16 cellular contexts compared by ENCODE assay signal in the genomic region with DNA sequence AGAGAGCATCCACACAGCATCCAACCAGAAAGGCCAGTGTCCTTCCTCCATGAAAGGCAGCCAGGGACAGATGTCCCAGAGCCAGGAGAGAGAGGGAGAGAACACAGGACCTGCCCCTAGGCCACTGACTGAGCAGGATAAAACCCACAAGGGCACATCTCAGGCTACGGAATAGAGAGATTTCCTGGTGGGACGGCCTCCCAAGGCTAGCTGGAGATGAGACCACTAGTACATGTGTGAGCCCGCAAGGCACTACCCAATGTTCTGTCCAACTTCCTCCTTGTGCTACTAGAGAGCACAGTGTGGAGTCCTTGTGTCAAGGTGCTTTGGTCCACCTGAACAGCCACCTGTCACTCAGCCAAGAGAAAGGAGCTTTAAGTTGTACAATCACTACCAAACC. TPM values are rescaled to one million over a fixed set of nuclear protein-coding genes. Genes with fewer than 3 reads are reported as not detected.
A peak's percentile ranks its signal among the peaks of the same experiment; 100 is the strongest.
DNase-seq lines count a peak whose midpoint lies in the region; ATAC-seq and TF ChIP-seq lines count a peak whose summit lies in the region.
"Had no signal": no experiment of that assay in that cellular context is flagged by ENCODE, and none has a peak within 500 bp of the region (broad histone marks: within the 10 kb centered on the region; RNA-seq: fewer than 3 reads in every experiment).

No MANE protein-coding gene starts in this region.

- H3K27ac ChIP-seq in CD4-positive, CD25-positive, alpha-beta regulatory T cell (ENCODE audit: insufficient read depth, low read length, poor library complexity, severe bottlenecking): no peak overlapping the region
- H3K27ac ChIP-seq in lower lobe of right lung: no peak overlapping the region
- no peak overlapping the region for H3K27ac ChIP-seq in colonic mucosa

- no peaks in the 10 kb centered on the region for H3K4me1 ChIP-seq in CD4-positive, CD25-positive, alpha-beta regulatory T cell (ENCODE audit: control insufficient read depth, insufficient read depth, low read length, poor library complexity, severe bottlenecking)
- H3K4me1 ChIP-seq in lower lobe of right lung (peaks cover 20% of the 10 kb centered on the region), colonic mucosa (no peaks in the 10 kb centered on the region)

- intact Hi-C loops in lower lobe of right lung (cut with DNase I) (no loop called here), colonic mucosa (cut with DNase I) (no loop called here)

- H3K4me1 Mint-ChIP-seq in CD4-positive, CD25-positive, alpha-beta regulatory T cell: peaks cover 5 to 18% (median 15%) of the 10 kb centered on the region in 4 donors
- H3K4me1 Mint-ChIP-seq in activated naive CD8-positive, alpha-beta T cell treated with anti-CD3 and anti-CD28 coated beads, Interleukin-2, amount 50 U/mL, for 24 hours: peaks cover 4% of the 10 kb centered on the region
- H3K4me1 Mint-ChIP-seq: mesothelial cell of epicardium had no signal

- no peak for ATAC-seq in CD4-positive, CD25-positive, alpha-beta regulatory T cell (ENCODE audit: low read depth in 2 of 2)
- ATAC-seq in activated naive CD8-positive, alpha-beta T cell treated with anti-CD3 and anti-CD28 coated beads, Interleukin-2, amount 50 U/mL, for 24 hours: no peak
- ATAC-seq in lower lobe of right lung: no peak
- ATAC-seq: T-helper 17 cell, WTC11 had no signal

- TF ChIP-seq CTCF in lower lobe of right lung (IDR thresholded peaks at IDR 0.05) (no peak), colonic mucosa (IDR thresholded peaks at IDR 0.05) (no peak)

- H3K36me3 Mint-ChIP-seq in CD4-positive, CD25-positive, alpha-beta regulatory T cell: peaks cover 6% of the 10 kb centered on the region
- H3K36me3 Mint-ChIP-seq in activated naive CD8-positive, alpha-beta T cell treated with anti-CD3 and anti-CD28 coated beads, Interleukin-2, amount 50 U/mL, for 24 hours (ENCODE audit: low read depth): peaks cover 14% of the 10 kb centered on the region

- H3K4me3 ChIP-seq in CD4-positive, CD25-positive, alpha-beta regulatory T cell (ENCODE audit: low read depth, low read length): no peak overlapping the region
- H3K4me3 ChIP-seq in lower lobe of right lung (no peak overlapping the region), colonic mucosa (no peak overlapping the region)
- H3K4me3 ChIP-seq: ascending aorta, MG63 had no signal

- no peak overlapping the region for H3K4me3 Mint-ChIP-seq in CD4-positive, CD25-positive, alpha-beta regulatory T cell
- H3K4me3 Mint-ChIP-seq in activated naive CD8-positive, alpha-beta T cell treated with anti-CD3 and anti-CD28 coated beads, Interleukin-2, amount 50 U/mL, for 24 hours: no peak overlapping the region
- H3K4me3 Mint-ChIP-seq: dendritic cell treated with granulocyte-macrophage colony-stimulating factor and Interleukin-4, amounts not matched to agents 40 ng/mL and 50 ng/mL, for 4 days; mesothelial cell of epicardium; T-helper 17 cell; WTC11 had no signal

- peak overlapping the region in 2 of 3 donors; percentile 84 to 91 for H3K27ac Mint-ChIP-seq in CD4-positive, CD25-positive, alpha-beta regulatory T cell
- peak overlapping the region; percentile 13 for H3K27ac Mint-ChIP-seq in activated naive CD8-positive, alpha-beta T cell treated with anti-CD3 and anti-CD28 coated beads, Interleukin-2, amount 50 U/mL, for 24 hours
- H3K27ac Mint-ChIP-seq: dendritic cell treated with granulocyte-macrophage colony-stimulating factor and Interleukin-4, amounts not matched to agents 40 ng/mL and 50 ng/mL, for 4 days; mesothelial cell of epicardium; WTC11 had no signal

- H3K27me3 Mint-ChIP-seq in CD4-positive, CD25-positive, alpha-beta regulatory T cell: no peaks in the 10 kb centered on the region
- no peaks in the 10 kb centered on the region for H3K27me3 Mint-ChIP-seq in activated naive CD8-positive, alpha-beta T cell treated with anti-CD3 and anti-CD28 coated beads, Interleukin-2, amount 50 U/mL, for 24 hours
- H3K27me3 Mint-ChIP-seq: dendritic cell treated with granulocyte-macrophage colony-stimulating factor and Interleukin-4, amounts not matched to agents 40 ng/mL and 50 ng/mL, for 4 days; T-helper 17 cell had no signal

- peaks cover 6% of the 10 kb centered on the region for H3K36me3 ChIP-seq in CD4-positive, CD25-positive, alpha-beta regulatory T cell (ENCODE audit: control insufficient read depth, insufficient read depth, low read length)
- H3K36me3 ChIP-seq in lower lobe of right lung (peaks cover 32% of the 10 kb centered on the region), colonic mucosa (peaks cover 2% of the 10 kb centered on the region)

- DNase-seq in Ammon's horn (ENCODE audit: low spot score) (peak; percentile 3), lower lobe of right lung (peak; percentile 9), nucleus accumbens (lab: John Stamatoyannopoulos, UW) (no peak), colonic mucosa (no peak), SK-N-DZ (ENCODE audit: low spot score) (no peak)
- DNase-seq in CD4-positive, CD25-positive, alpha-beta regulatory T cell: no peak
- DNase-seq in activated naive CD8-positive, alpha-beta T cell treated with anti-CD3 and anti-CD28 coated beads, Interleukin-2, amount 50 U/mL, for 24 hours: no peak
- DNase-seq: MG63, NCI-H187, NCI-H345, SHP77 had no signal

- H3K9ac ChIP-seq in colonic mucosa (ENCODE audit: low read depth in 2 of 2, low read length in 2 of 2): no peak overlapping the region

- no peaks in the 10 kb centered on the region for H3K9me3 ChIP-seq in CD4-positive, CD25-positive, alpha-beta regulatory T cell (ENCODE audit: control insufficient read depth in 2 of 2, low read length in 2 of 2)
- no peaks in the 10 kb centered on the region for H3K9me3 ChIP-seq in lower lobe of right lung
- no peaks in the 10 kb centered on the region for H3K9me3 ChIP-seq in colonic mucosa
- H3K9me3 ChIP-seq: ascending aorta, MG63 had no signal

- H3K27me3 ChIP-seq in CD4-positive, CD25-positive, alpha-beta regulatory T cell (ENCODE audit: control insufficient read depth, insufficient read depth, low read length): no peaks in the 10 kb centered on the region
- H3K27me3 ChIP-seq in lower lobe of right lung (ENCODE audit: low read depth) (no peaks in the 10 kb centered on the region), colonic mucosa (no peaks in the 10 kb centered on the region)
- H3K27me3 ChIP-seq: ascending aorta, MG63 had no signal

- H3K9me3 Mint-ChIP-seq in CD4-positive, CD25-positive, alpha-beta regulatory T cell: no peaks in the 10 kb centered on the region
- H3K9me3 Mint-ChIP-seq in activated naive CD8-positive, alpha-beta T cell treated with anti-CD3 and anti-CD28 coated beads, Interleukin-2, amount 50 U/mL, for 24 hours: no peaks in the 10 kb centered on the region
- H3K9me3 Mint-ChIP-seq: dendritic cell treated with granulocyte-macrophage colony-stimulating factor and Interleukin-4, amounts not matched to agents 40 ng/mL and 50 ng/mL, for 4 days; mesothelial cell of epicardium; WTC11 had no signal

RNA-seq across cellular contexts. Expression of a gene that starts 44.2 kb away (rescaled TPM):
- 540 TPM for total RNA-seq in CD4-positive, CD25-positive, alpha-beta regulatory T cell
- 10 to 100 TPM; 30.4 to 36.1 (median 33.0) TPM for polyA plus RNA-seq in CD4-positive, CD25-positive, alpha-beta regulatory T cell
- total RNA-seq in lower lobe of right lung (94.0 TPM), colonic mucosa (10 to 100 TPM; 57.3 to 67.4 TPM)
- polyA plus RNA-seq in SK-N-DZ (2014; cell fraction: cytosol; rRNA removed): 137 and 176 TPM in 2 replicates
- 1,191 and 1,360 TPM in 2 replicates for polyA plus RNA-seq in SK-N-DZ (2014; cell fraction: nucleus; rRNA removed)

Comparison
In these comparisons a context has a peak if more than half of its experiments do, and no peak if none do; other contexts are left out.
1. DNase-seq: peak in Ammon's horn (single experiment) and lower lobe of right lung (single experiment); none in CD4-positive, CD25-positive, alpha-beta regulatory T cell (0 of 3), activated naive CD8-positive, alpha-beta T cell treated with anti-CD3 and anti-CD28 coated beads, Interleukin-2, amount 50 U/mL, for 24 hours (single experiment), nucleus accumbens (0 of 56), colonic mucosa (single experiment) and SK-N-DZ (single experiment).